16 cellular contexts compared by ENCODE assay signal in the genomic region with DNA sequence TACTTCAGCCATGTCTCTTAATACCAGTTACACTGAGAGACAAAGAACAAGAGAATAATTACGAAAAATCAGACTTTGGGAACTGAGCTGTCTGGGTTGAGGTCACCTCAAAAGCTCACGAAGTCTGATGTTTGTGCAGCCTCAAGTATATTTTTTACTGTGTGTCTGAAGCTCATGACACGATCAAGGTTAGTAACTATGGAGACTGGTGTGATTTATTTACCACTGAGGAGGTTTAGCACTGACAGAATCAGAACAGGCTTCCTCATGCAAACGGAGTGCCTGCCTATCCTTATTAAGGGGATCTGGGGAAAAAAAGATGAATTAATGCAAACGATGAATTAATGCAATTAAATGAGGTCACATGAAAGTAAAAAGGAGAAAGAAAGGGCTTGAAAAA.
"Had no signal": no experiment of that assay in that cellular context is flagged by ENCODE, and none has a peak within 500 bp of the region (broad histone marks: within the 10 kb centered on the region; RNA-seq: fewer than 3 reads in every experiment).

No MANE protein-coding gene starts in this region.

- H3K27ac ChIP-seq: esophagus muscularis mucosa, psoas muscle, thoracic aorta, WERI-Rb-1 had no signal

- H3K9me3 ChIP-seq: esophagus muscularis mucosa, psoas muscle, thoracic aorta had no signal

- H3K4me3 ChIP-seq: esophagus muscularis mucosa, psoas muscle, thoracic aorta had no signal

- ATAC-seq: activated CD8-positive, alpha-beta memory T cell treated with anti-CD3 and anti-CD28 coated beads, Interleukin-2, amount 10 ng/mL, durations not matched to agents 7 days and 5 days; psoas muscle; sciatic nerve; stimulated activated effector memory CD8-positive, alpha-beta T cell treated with anti-CD3 and anti-CD28 coated beads, Interleukin-12 subunit alpha, Interleukin-12 subunit beta, amount 100 ng/mL, for 72 hours; T-helper 17 cell had no signal

- FAIRE-seq: bronchial epithelial cell had no signal

- H3K4me1 ChIP-seq: esophagus muscularis mucosa, psoas muscle had no signal

- H3K27me3 ChIP-seq: esophagus muscularis mucosa had no signal

- DNase-seq: activated CD4-positive, alpha-beta memory T cell treated with anti-CD3 and anti-CD28 coated beads for 36 hours; activated CD8-positive, alpha-beta memory T cell treated with anti-CD3 and anti-CD28 coated beads, Interleukin-2, amount 10 ng/mL, durations not matched to agents 7 days and 5 days; activated effector memory CD4-positive, alpha-beta T cell treated with anti-CD3 and anti-CD28 coated beads, Interleukin-2, amount 50 U/mL, for 16 hours; activated T-cell treated with anti-CD3 and anti-CD28 coated beads, Interleukin-2, amount 50 U/mL, for 24 hours; hippocampal formation; mesendoderm; nephron progenitor cell; psoas muscle; stimulated activated CD4-positive, alpha-beta T cell treated with anti-CD3 and anti-CD28 coated beads, Interleukin-1b, Interleukin-23, amount 100 ng/mL, for 48 hours; T-helper 17 cell; WERI-Rb-1 had no signal

- H3K36me3 ChIP-seq: esophagus muscularis mucosa, thoracic aorta, WERI-Rb-1 had no signal
